In the genomic region with DNA sequence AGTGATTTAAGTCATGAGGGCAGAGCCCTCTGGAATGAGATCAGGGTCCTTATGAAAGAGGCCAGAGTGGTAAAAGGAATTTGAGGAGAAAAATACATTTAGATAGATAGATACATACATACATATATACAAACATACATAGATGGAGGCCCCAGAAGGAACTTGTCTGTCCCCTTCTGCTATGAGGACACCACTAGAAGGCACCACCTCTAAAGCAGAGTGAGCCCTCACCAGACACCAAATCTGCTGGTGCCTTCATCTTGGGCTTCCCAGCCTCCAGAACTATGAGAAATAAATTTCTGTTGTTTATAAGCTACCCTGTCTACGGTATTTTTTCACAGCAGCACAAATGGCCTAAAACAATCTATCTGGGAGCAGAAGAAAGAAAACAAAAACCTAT, we compare ENCODE assay signal across 10 cellular contexts. TPM values are rescaled to one million over a fixed set of nuclear protein-coding genes. Genes with fewer than 3 reads are reported as not detected.
DNase-seq lines count a peak whose midpoint lies in the region; ATAC-seq lines count a peak whose summit lies in the region.
"Had no signal": no experiment of that assay in that cellular context is flagged by ENCODE, and none has a peak within 500 bp of the region (broad histone marks: within the 10 kb centered on the region; RNA-seq: fewer than 3 reads in every experiment).

No MANE protein-coding gene starts in this region.

- no peak for ATAC-seq in stimulated activated naive CD8-positive, alpha-beta T cell treated with anti-CD3 and anti-CD28 coated beads, Interleukin-15, Interleukin-2, amounts not matched to agents 100 U/mL and 50 U/mL, for 24 hours
- no peak for ATAC-seq in GM19455 (IDR thresholded peaks at IDR 0.05; ENCODE audit: unreplicated experiment)
- no peak for ATAC-seq in GM21528 (IDR thresholded peaks at IDR 0.05; ENCODE audit: low FRiP score, unreplicated experiment)

- H3K4me3 Mint-ChIP-seq in stimulated activated naive CD8-positive, alpha-beta T cell treated with anti-CD3 and anti-CD28 coated beads, Interleukin-15, Interleukin-2, amounts not matched to agents 100 ng/mL and 50 ng/mL, for 24 hours: peak overlapping the region; percentile 77
- peak overlapping the region; percentile 58 for H3K4me3 Mint-ChIP-seq in activated T-helper 1 cell treated with anti-CD3 and anti-CD28 coated beads, Interleukin-12 subunit alpha, Interleukin-12 subunit beta, Interleukin-2, Interleukin-4 antibody, amounts not matched to agents 30 ng/mL and 10 ng/mL and 1 ng/mL, durations not matched to agents 14 hours and 24 hours and 36 hours

- DNase-seq in stimulated activated naive CD8-positive, alpha-beta T cell treated with anti-CD3 and anti-CD28 coated beads, Interleukin-15, Interleukin-2, amounts not matched to agents 100 U/mL and 50 U/mL, for 24 hours: no peak
- no peak for DNase-seq in activated T-helper 1 cell treated with anti-CD3 and anti-CD28 coated beads, Interleukin-12 subunit alpha, Interleukin-12 subunit beta, Interleukin-2, Interleukin-4 antibody, amounts not matched to agents 30 ng/mL and 10 ng/mL and 1 ng/mL, durations not matched to agents 14 hours and 24 hours and 36 hours (ENCODE audit: low spot score)
- DNase-seq in superior temporal gyrus (ENCODE audit: extremely low spot score) (no peak), DMS153 (lab: John Stamatoyannopoulos, UW) (no peak)
- DNase-seq: NCI-H1092 treated with DMSO at 0.1 percent for 48 hours, SJCRH30 had no signal

- H3K27me3 ChIP-seq in mucosa of rectum (ENCODE audit: control insufficient read depth in 2 of 2, insufficient read depth in 2 of 2, low read length in 2 of 2): no peaks in the 10 kb centered on the region
- H3K27me3 ChIP-seq: SJCRH30 had no signal

- peaks cover 8% of the 10 kb centered on the region for H3K36me3 Mint-ChIP-seq in stimulated activated naive CD8-positive, alpha-beta T cell treated with anti-CD3 and anti-CD28 coated beads, Interleukin-15, Interleukin-2, amounts not matched to agents 100 ng/mL and 50 ng/mL, for 24 hours (ENCODE audit: low read depth)
- H3K36me3 Mint-ChIP-seq in activated T-helper 1 cell treated with anti-CD3 and anti-CD28 coated beads, Interleukin-12 subunit alpha, Interleukin-12 subunit beta, Interleukin-2, Interleukin-4 antibody, amounts not matched to agents 30 ng/mL and 10 ng/mL and 1 ng/mL, durations not matched to agents 14 hours and 24 hours and 36 hours (ENCODE audit: low read depth): peaks cover 4% of the 10 kb centered on the region

- H3K4me1 Mint-ChIP-seq in stimulated activated naive CD8-positive, alpha-beta T cell treated with anti-CD3 and anti-CD28 coated beads, Interleukin-15, Interleukin-2, amounts not matched to agents 100 ng/mL and 50 ng/mL, for 24 hours (ENCODE audit: low read depth): peaks cover 33% of the 10 kb centered on the region
- peaks cover 34% of the 10 kb centered on the region for H3K4me1 Mint-ChIP-seq in activated T-helper 1 cell treated with anti-CD3 and anti-CD28 coated beads, Interleukin-12 subunit alpha, Interleukin-12 subunit beta, Interleukin-2, Interleukin-4 antibody, amounts not matched to agents 30 ng/mL and 10 ng/mL and 1 ng/mL, durations not matched to agents 14 hours and 24 hours and 36 hours (ENCODE audit: low read depth)

- H3K4me1 ChIP-seq in mucosa of rectum (ENCODE audit: control insufficient read depth in 2 of 2, insufficient read depth in 2 of 2, low read length in 2 of 2): peaks cover 70 to 80% of the 10 kb centered on the region in 2 donors

- peak overlapping the region in 1 of 2 donors; percentile 49 for H3K4me3 ChIP-seq in mucosa of rectum (ENCODE audit: low read length in 2 of 2)
- H3K4me3 ChIP-seq: SJCRH30 had no signal

- no peaks in the 10 kb centered on the region for H3K9me3 ChIP-seq in mucosa of rectum (ENCODE audit: control insufficient read depth in 2 of 2, low read length in 2 of 2)
- H3K9me3 ChIP-seq: SJCRH30 had no signal

- peaks cover 0 to 4% of the 10 kb centered on the region in 2 donors for H3K36me3 ChIP-seq in mucosa of rectum (ENCODE audit: control insufficient read depth in 2 of 2, insufficient read depth in 2 of 2, low read length in 2 of 2)

- H3K9ac ChIP-seq in mucosa of rectum (ENCODE audit: low read depth in 1 of 2, low read length in 2 of 2): peak overlapping the region; percentile 10 to 14

- no peaks in the 10 kb centered on the region for H3K27me3 Mint-ChIP-seq in stimulated activated naive CD8-positive, alpha-beta T cell treated with anti-CD3 and anti-CD28 coated beads, Interleukin-15, Interleukin-2, amounts not matched to agents 100 ng/mL and 50 ng/mL, for 24 hours
- no peaks in the 10 kb centered on the region for H3K27me3 Mint-ChIP-seq in activated T-helper 1 cell treated with anti-CD3 and anti-CD28 coated beads, Interleukin-12 subunit alpha, Interleukin-12 subunit beta, Interleukin-2, Interleukin-4 antibody, amounts not matched to agents 30 ng/mL and 10 ng/mL and 1 ng/mL, durations not matched to agents 14 hours and 24 hours and 36 hours (ENCODE audit: insufficient read depth)

- no peaks in the 10 kb centered on the region for H3K9me3 Mint-ChIP-seq in stimulated activated naive CD8-positive, alpha-beta T cell treated with anti-CD3 and anti-CD28 coated beads, Interleukin-15, Interleukin-2, amounts not matched to agents 100 ng/mL and 50 ng/mL, for 24 hours
- H3K9me3 Mint-ChIP-seq in activated T-helper 1 cell treated with anti-CD3 and anti-CD28 coated beads, Interleukin-12 subunit alpha, Interleukin-12 subunit beta, Interleukin-2, Interleukin-4 antibody, amounts not matched to agents 30 ng/mL and 10 ng/mL and 1 ng/mL, durations not matched to agents 14 hours and 24 hours and 36 hours: no peaks in the 10 kb centered on the region

- intact Hi-C loops in activated T-helper 1 cell treated with anti-CD3 and anti-CD28 coated beads, Interleukin-12 subunit alpha, Interleukin-12 subunit beta, Interleukin-2, Interleukin-4 antibody, amounts not matched to agents 30 ng/mL and 10 ng/mL and 1 ng/mL, durations not matched to agents 14 hours and 24 hours and 36 hours (cut with micrococcal nuclease): loop anchor here (1.0 to 5.0 kb wide), 2 partner anchors 8 to 33 kb away; partner anchors contain the start of gene TBC1D2B

- H3K27ac ChIP-seq in mucosa of rectum (ENCODE audit: low read depth in 2 of 2, low read length in 2 of 2): peak overlapping the region; percentile 53 to 83

- no peak overlapping the region for H3K27ac Mint-ChIP-seq in stimulated activated naive CD8-positive, alpha-beta T cell treated with anti-CD3 and anti-CD28 coated beads, Interleukin-15, Interleukin-2, amounts not matched to agents 100 ng/mL and 50 ng/mL, for 24 hours
- peak overlapping the region; percentile 93 for H3K27ac Mint-ChIP-seq in activated T-helper 1 cell treated with anti-CD3 and anti-CD28 coated beads, Interleukin-12 subunit alpha, Interleukin-12 subunit beta, Interleukin-2, Interleukin-4 antibody, amounts not matched to agents 30 ng/mL and 10 ng/mL and 1 ng/mL, durations not matched to agents 14 hours and 24 hours and 36 hours

RNA-seq across cellular contexts. Expression of gene TBC1D2B, which starts 7.9 kb away (rescaled TPM):
- total RNA-seq in activated T-helper 1 cell treated with anti-CD3 and anti-CD28 coated beads, Interleukin-12 subunit alpha, Interleukin-12 subunit beta, Interleukin-2, Interleukin-4 antibody, amounts not matched to agents 30 ng/mL and 10 ng/mL and 1 ng/mL, durations not matched to agents 14 hours and 24 hours and 36 hours: 60.8 and 64.7 TPM in 2 replicates

RNA-seq across cellular contexts. Expression of gene SH2D7, which starts 22.7 kb away (rescaled TPM):
- not detected in 2 replicates for total RNA-seq in activated T-helper 1 cell treated with anti-CD3 and anti-CD28 coated beads, Interleukin-12 subunit alpha, Interleukin-12 subunit beta, Interleukin-2, Interleukin-4 antibody, amounts not matched to agents 30 ng/mL and 10 ng/mL and 1 ng/mL, durations not matched to agents 14 hours and 24 hours and 36 hours
